ENCODE assay signal across 4 cellular contexts in genomic region chr7:151792011-151792410, GRCh38.
TF ChIP-seq lines count a peak whose summit lies in the region.

No MANE protein-coding gene starts in this region.

TF ChIP-seq in liver, 16 proteins besides CTCF, POLR2A, EP300 and RAD21:
- TF ChIP-seq ZBTB33 (IDR thresholded peaks at IDR 0.05) (no peak), HNF4A (conservative IDR thresholded peaks at IDR 0.05) (no peak), FOXA1 (IDR thresholded peaks at IDR 0.05) (no peak)

TF ChIP-seq in HepG2, 621 proteins besides CTCF, POLR2A, EP300 and RAD21:
- no peak for TF ChIP-seq CREBL2 (CRISPR knock-in tag; IDR thresholded peaks at IDR 0.05; ENCODE audit: borderline replicate concordance)

TF ChIP-seq in endothelial cell of umbilical vein, 7 proteins besides CTCF, POLR2A, EP300 and RAD21:
- TF ChIP-seq JUN (IDR thresholded peaks at IDR 0.05; ENCODE audit: borderline replicate concordance, insufficient read depth, insufficient read length, low read depth) (no peak), MAX (IDR thresholded peaks at IDR 0.05; ENCODE audit: insufficient read depth, insufficient read length) (no peak), FOS (IDR thresholded peaks at IDR 0.05; ENCODE audit: borderline replicate concordance, insufficient read depth, low read length) (peak; percentile 19), EZH2 (IDR thresholded peaks at IDR 0.05; ENCODE audit: borderline replicate concordance, low read depth, low read length, severe bottlenecking) (no peak)

TF ChIP-seq in HEK293T, 16 proteins besides CTCF, POLR2A, EP300 and RAD21 (continued from another document):
- TF ChIP-seq PKNOX1 (IDR thresholded peaks at IDR 0.05) (no peak), L3MBTL2 (conservative IDR thresholded peaks at IDR 0.05) (no peak)
